In genomic region chr20:31410011-31410410, GRCh38 we compare ENCODE assay signal across 10 cellular contexts. TPM values are rescaled to one million over a fixed set of nuclear protein-coding genes. Genes with fewer than 3 reads are reported as not detected.
"Had no signal": no experiment of that assay in that cellular context is flagged by ENCODE, and none has a peak within 500 bp of the region (broad histone marks: within the 10 kb centered on the region; RNA-seq: fewer than 3 reads in every experiment).

No MANE protein-coding gene starts in this region.

- H3K9ac ChIP-seq: KMS-11 had no signal

- DNase-seq: IMR-90, KBM-7, KG1 had no signal

- H3K27ac ChIP-seq: HL-60, KMS-11 had no signal

- ATAC-seq: HepG2 had no signal

- FAIRE-seq: HepG2, HTR-8/SVneo had no signal

- H3K4me2 ChIP-seq: KMS-11 had no signal

RNA-seq across cellular contexts. Expression of gene DEFB121, which starts 4.0 kb away (rescaled TPM):
- total RNA-seq: HepG2, HT-29, HT1080, IMR-90 had no signal
- polyA plus RNA-seq: HepG2, IgD-negative memory B cell, IMR-90 had no signal

RNA-seq across cellular contexts. Expression of gene DEFB119, which starts 19.6 kb away (rescaled TPM):
- total RNA-seq: HepG2, HT-29, HT1080, IMR-90 had no signal
- polyA plus RNA-seq: HepG2, IgD-negative memory B cell, IMR-90 had no signal

RNA-seq across cellular contexts. Expression of gene DEFB123, which starts 30.4 kb away (rescaled TPM):
- total RNA-seq: HepG2, HT-29, HT1080, IMR-90 had no signal
- polyA plus RNA-seq: HepG2, IgD-negative memory B cell, IMR-90 had no signal

RNA-seq across cellular contexts. Expression of gene DEFB118, which starts 41.6 kb away (rescaled TPM):
- total RNA-seq: HepG2, HT-29, HT1080, IMR-90 had no signal
- polyA plus RNA-seq: HepG2, IgD-negative memory B cell, IMR-90 had no signal
